ENCODE assay signal across 8 cellular contexts in the genomic region with DNA sequence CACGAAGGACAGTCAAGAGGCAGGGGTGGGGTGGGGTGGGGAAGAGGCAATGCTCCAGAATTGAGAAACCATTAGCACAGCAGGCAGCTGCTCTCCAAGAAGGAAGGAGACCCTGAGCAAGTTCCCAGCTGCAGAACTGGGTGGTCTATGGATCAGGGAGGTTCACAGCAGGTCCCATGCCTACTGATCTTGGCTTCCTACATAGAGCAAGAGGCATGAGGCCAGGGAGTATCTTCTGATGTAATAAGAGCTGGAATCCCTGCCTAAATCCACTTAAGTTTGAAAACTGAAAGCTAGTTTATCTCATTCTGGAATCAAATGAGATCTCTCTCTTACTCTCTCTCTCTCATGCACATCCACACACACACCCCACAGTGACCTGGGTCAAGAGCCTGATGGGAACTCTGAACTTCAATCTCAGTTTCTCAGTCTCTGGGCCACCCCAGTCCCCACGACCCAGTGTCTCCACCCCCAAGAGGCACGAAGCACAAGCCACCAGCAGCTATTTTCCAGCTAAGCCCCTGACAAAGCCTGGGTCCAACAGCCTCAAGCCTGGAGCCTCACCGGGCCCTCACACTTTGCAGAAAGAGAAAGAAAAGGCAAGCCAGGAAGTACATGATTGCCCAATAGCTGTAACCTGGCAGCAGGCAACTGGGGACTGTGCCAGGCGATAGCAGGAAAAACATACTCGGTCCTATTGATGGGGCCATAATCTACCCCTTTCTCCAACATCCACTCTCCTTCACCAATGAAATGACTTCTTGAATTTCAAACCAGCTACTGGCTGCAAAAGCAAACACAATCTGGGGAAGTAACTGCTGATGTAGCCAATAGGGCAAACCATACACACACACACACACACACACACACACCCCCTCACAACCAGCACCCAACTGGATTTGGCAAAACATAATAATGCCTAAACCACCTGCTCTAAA. TPM values are rescaled to one million over a fixed set of nuclear protein-coding genes. Genes with fewer than 3 reads are reported as not detected.
DNase-seq lines count a peak whose midpoint lies in the region; ATAC-seq, FAIRE-seq and TF ChIP-seq lines count a peak whose summit lies in the region.

No MANE protein-coding gene starts in this region.

- FAIRE-seq in HTR-8/SVneo (lab: Jason Lieb, UNC), result no peak

- intact Hi-C loops in lower lobe of right lung (cut with DNase I), result no loop called here

- peak; percentile 19 to 39 for TF ChIP-seq POLR2A in Peyer's patch (IDR thresholded peaks at IDR 0.05)

- DNase-seq in AG09319 (ENCODE audit: extremely low read depth, low read depth), result peak; percentile 43
- peak; percentile 69 for DNase-seq in HTR-8/SVneo (ENCODE audit: insufficient read length, low spot score)
- DNase-seq in Peyer's patch, result peak; percentile 52 to 88 (median 82)
- DNase-seq in cerebellar cortex (ENCODE audit: low spot score), result peak; percentile 64
- peak; percentile 86 for DNase-seq in lower lobe of right lung
- DNase-seq in effector CD4-positive, alpha-beta T cell, result no peak

- 31% methylated on average over 6 of the region's 6 CpGs for WGBS in thymus

- TF ChIP-seq CTCF in AG09319 (IDR thresholded peaks at IDR 0.05; ENCODE audit: low read depth, low read length) (no peak), Peyer's patch (IDR thresholded peaks at IDR 0.05) (no peak), lower lobe of right lung (IDR thresholded peaks at IDR 0.05) (no peak)

- H3K27ac ChIP-seq in Peyer's patch, result peak overlapping the region; percentile 70 to 92 (median 83)
- peak overlapping the region; percentile 58 for H3K27ac ChIP-seq in lower lobe of right lung
- no peak overlapping the region for H3K27ac ChIP-seq in thymus (ENCODE audit: low read depth)

- peaks cover 17 to 56% (median 36%) of the 10 kb centered on the region in 4 donors for H3K4me1 ChIP-seq in Peyer's patch
- peaks cover 70% of the 10 kb centered on the region for H3K4me1 ChIP-seq in lower lobe of right lung
- H3K4me1 ChIP-seq in thymus (ENCODE audit: control insufficient read depth, insufficient read depth, low read length), result peaks cover 8% of the 10 kb centered on the region

- H3K9me3 ChIP-seq in Peyer's patch, result no peaks in the 10 kb centered on the region
- no peaks in the 10 kb centered on the region for H3K9me3 ChIP-seq in lower lobe of right lung
- no peaks in the 10 kb centered on the region for H3K9me3 ChIP-seq in thymus (ENCODE audit: control insufficient read depth)

- ATAC-seq in lower lobe of right lung, result peak; percentile 58 to 70
- ATAC-seq in HG02981 (IDR thresholded peaks at IDR 0.05; ENCODE audit: unreplicated experiment), result no peak

- H3K36me3 ChIP-seq in Peyer's patch (no peaks in the 10 kb centered on the region), lower lobe of right lung (no peaks in the 10 kb centered on the region), thymus (ENCODE audit: control insufficient read depth, insufficient read depth) (no peaks in the 10 kb centered on the region)

- H3K27me3 ChIP-seq in Peyer's patch (no peaks in the 10 kb centered on the region), lower lobe of right lung (ENCODE audit: low read depth) (no peaks in the 10 kb centered on the region), thymus (ENCODE audit: control insufficient read depth, insufficient read depth) (peaks cover 2% of the 10 kb centered on the region)

- H3K4me3 ChIP-seq in Peyer's patch (peak overlapping the region; percentile 60 to 94 (median 88)), lower lobe of right lung (peak overlapping the region; percentile 78), thymus (ENCODE audit: low read length) (peak overlapping the region; percentile 19)

RNA-seq across cellular contexts. Expression of gene NUAK2, which starts 2.2 kb away (rescaled TPM):
- total RNA-seq in Peyer's patch (10 to 100 TPM; 22.0 to 40.0 (median 30.9) TPM), lower lobe of right lung (6.8 TPM)
- 4.0 TPM for polyA plus RNA-seq in thymus

RNA-seq across cellular contexts. Expression of gene KLHDC8A, which starts 37.4 kb away (rescaled TPM):
- total RNA-seq in Peyer's patch (not detected), lower lobe of right lung (0.97 TPM)
- polyA plus RNA-seq in thymus, result 0.50 TPM

Comparison
In these comparisons a context has a peak if more than half of its experiments do, and no peak if none do; other contexts are left out.
1. H3K4me3 ChIP-seq: peak in every context shown above with its lines; median percentile 88 in Peyer's patch; 78 in lower lobe of right lung; 19 in thymus.